9 cellular contexts compared by ENCODE assay signal in the genomic region with DNA sequence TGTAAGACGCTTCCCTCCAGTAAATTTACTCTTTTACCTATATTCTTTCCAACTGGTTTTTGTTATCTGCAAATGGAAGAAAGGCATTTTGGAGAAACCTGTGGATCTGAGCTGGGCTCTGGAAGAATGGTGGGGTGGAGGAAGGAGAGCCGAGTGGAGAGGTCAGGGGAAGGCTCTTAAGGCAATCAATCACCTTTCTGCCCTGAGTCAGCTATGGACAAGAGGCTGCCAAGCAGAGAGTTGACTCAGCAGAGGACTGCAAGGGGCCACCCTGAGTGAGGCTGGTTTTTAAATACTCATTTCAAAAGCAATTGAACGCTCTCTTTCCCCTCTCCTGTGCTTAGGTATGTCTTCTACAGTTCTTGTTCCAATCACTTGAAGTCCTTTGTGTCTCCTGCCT.
A peak's percentile ranks its signal among the peaks of the same experiment; 100 is the strongest.
DNase-seq lines count a peak whose midpoint lies in the region; ATAC-seq, FAIRE-seq and TF ChIP-seq lines count a peak whose summit lies in the region.
"Had no signal": no experiment of that assay in that cellular context is flagged by ENCODE, and none has a peak within 500 bp of the region (broad histone marks: within the 10 kb centered on the region; RNA-seq: fewer than 3 reads in every experiment).

No MANE protein-coding gene starts in this region.

- no peaks in the 10 kb centered on the region for H3K9me3 ChIP-seq in hepatocyte (ENCODE audit: low read depth)
- H3K9me3 ChIP-seq: Caco-2 had no signal

- no peaks in the 10 kb centered on the region for H4K20me1 ChIP-seq in hepatocyte (ENCODE audit: insufficient read depth, poor library complexity, severe bottlenecking)

- no peaks in the 10 kb centered on the region for H3K27me3 ChIP-seq in hepatocyte

- no peak overlapping the region for H2AFZ ChIP-seq in hepatocyte

- H3K4me2 ChIP-seq in hepatocyte: peak overlapping the region; percentile 26

- no peak for TF ChIP-seq CTCF in hepatocyte (IDR thresholded peaks at IDR 0.05; ENCODE audit: poor library complexity)

- H3K79me2 ChIP-seq in hepatocyte: no peaks in the 10 kb centered on the region

- no peak overlapping the region for H3K4me3 ChIP-seq in hepatocyte

- peaks cover 36% of the 10 kb centered on the region for H3K4me1 ChIP-seq in hepatocyte (ENCODE audit: insufficient read depth)

- ATAC-seq in GM18907 (IDR thresholded peaks at IDR 0.05; ENCODE audit: unreplicated experiment): peak; percentile 46

- H3K9me2 ChIP-seq in hepatocyte (replicated peaks; ENCODE audit: insufficient read depth): no peaks in the 10 kb centered on the region

- 58% methylated on average over 3 of the region's 3 CpGs for WGBS in hepatocyte (ENCODE audit: low lambda C conversion rate, missing lambda C conversion rate)

- FAIRE-seq in RCC 7860 (lab: Jason Lieb, UNC): peak; percentile 89

- H3K27ac ChIP-seq in hepatocyte: peak overlapping the region; percentile 10

- DNase-seq in A172 (ENCODE audit: low spot score): peak; percentile 87
- peak; percentile 83 for DNase-seq in RCC 7860 (ENCODE audit: low spot score)
- DNase-seq in hepatocyte (ENCODE audit: low spot score): peak; percentile 24
- DNase-seq in CD1c-positive myeloid dendritic cell (ENCODE audit: extremely low spot score): no peak
- DNase-seq in stimulated activated CD4-positive, alpha-beta T cell treated with anti-CD3 and anti-CD28 coated beads, Interleukin-12 subunit alpha, Interleukin-12 subunit beta, amount 100 ng/mL, for 4 hours: no peak
- DNase-seq in hepatic stellate cell (ENCODE audit: low spot score): no peak
- no peak for DNase-seq in nucleus accumbens (lab: John Stamatoyannopoulos, UW)
- DNase-seq: Caco-2 had no signal

- no peaks in the 10 kb centered on the region for H3K36me3 ChIP-seq in hepatocyte (replicated peaks; ENCODE audit: insufficient read depth, low read depth)

Comparison
In these comparisons a context has a peak if more than half of its experiments do, and no peak if none do; other contexts are left out.
1. DNase-seq: peak in A172 (single experiment), RCC 7860 (single experiment) and hepatocyte (single experiment); none in CD1c-positive myeloid dendritic cell (single experiment), stimulated activated CD4-positive, alpha-beta T cell treated with anti-CD3 and anti-CD28 coated beads, Interleukin-12 subunit alpha, Interleukin-12 subunit beta, amount 100 ng/mL, for 4 hours (single experiment), hepatic stellate cell (single experiment) and nucleus accumbens (0 of 56).